ENCODE assay signal across 18 cellular contexts in genomic region chr12:53735-54095, GRCh38. TPM values are rescaled to one million over a fixed set of nuclear protein-coding genes. Genes with fewer than 3 reads are reported as not detected.
DNase-seq lines count a peak whose midpoint lies in the region; ATAC-seq and TF ChIP-seq lines count a peak whose summit lies in the region.
"Had no signal": no experiment of that assay in that cellular context is flagged by ENCODE, and none has a peak within 500 bp of the region (broad histone marks: within the 10 kb centered on the region; RNA-seq: fewer than 3 reads in every experiment).

No MANE protein-coding gene starts in this region.

- intact Hi-C loops in activated T-helper 2 cell treated with anti-CD3 and anti-CD28 coated beads, Interferon-gamma antibody, Interleukin-2, Interleukin-4, amounts not matched to agents 10 μg/mL and 5 μg/mL and 100 μg/mL, durations not matched to agents 14 hours and 24 hours and 36 hours (cut with micrococcal nuclease), result no loop called here

- WGBS in H9 (ENCODE audit: extremely low coverage, insufficient read length, low lambda C conversion rate), result no CpG with 5 or more reads among the region's 2 CpGs

- no peak overlapping the region for H3K4me3 Mint-ChIP-seq in H9
- no peak overlapping the region for H3K4me3 Mint-ChIP-seq in stimulated activated naive B cell treated with anti-CD40 and anti-IgM and Interleukin-4, amounts not matched to agents 10 μg/mL and 1 μg/mL and 100 μg/mL, for 72 hours
- no peak overlapping the region for H3K4me3 Mint-ChIP-seq in activated T-helper 2 cell treated with anti-CD3 and anti-CD28 coated beads, Interferon-gamma antibody, Interleukin-2, Interleukin-4, amounts not matched to agents 10 μg/mL and 5 μg/mL and 100 μg/mL, durations not matched to agents 14 hours and 24 hours and 36 hours (ENCODE audit: low read depth)
- H3K4me3 Mint-ChIP-seq: B cell had no signal

- H3K9me3 ChIP-seq in H9 (ENCODE audit: control insufficient read depth, low read depth, low read length), result no peaks in the 10 kb centered on the region

- peaks cover 33% of the 10 kb centered on the region for H3K27me3 Mint-ChIP-seq in H9 (ENCODE audit: low read depth)
- peaks cover 68 to 78% of the 10 kb centered on the region in 2 donors for H3K27me3 Mint-ChIP-seq in stimulated activated naive B cell treated with anti-CD40 and anti-IgM and Interleukin-4, amounts not matched to agents 10 μg/mL and 1 μg/mL and 100 μg/mL, for 72 hours
- H3K27me3 Mint-ChIP-seq in activated T-helper 2 cell treated with anti-CD3 and anti-CD28 coated beads, Interferon-gamma antibody, Interleukin-2, Interleukin-4, amounts not matched to agents 10 μg/mL and 5 μg/mL and 100 μg/mL, durations not matched to agents 14 hours and 24 hours and 36 hours (ENCODE audit: low read depth), result peaks cover 9% of the 10 kb centered on the region

- H4K20me1 ChIP-seq in H9 (ENCODE audit: control insufficient read depth, insufficient read depth, insufficient read length), result peaks cover 3% of the 10 kb centered on the region

- H3K18ac ChIP-seq in H9 (ENCODE audit: insufficient read length, low read depth, low read length), result no peak overlapping the region

- H3K9me3 Mint-ChIP-seq in H9, result peaks cover 0 to 25% of the 10 kb centered on the region in 2 experiments; a peak in 3 of 5 replicates
- H3K9me3 Mint-ChIP-seq in stimulated activated naive B cell treated with anti-CD40 and anti-IgM and Interleukin-4, amounts not matched to agents 10 μg/mL and 1 μg/mL and 100 μg/mL, for 72 hours, result peaks cover 12 to 13% of the 10 kb centered on the region in 2 donors
- H3K9me3 Mint-ChIP-seq in activated T-helper 2 cell treated with anti-CD3 and anti-CD28 coated beads, Interferon-gamma antibody, Interleukin-2, Interleukin-4, amounts not matched to agents 10 μg/mL and 5 μg/mL and 100 μg/mL, durations not matched to agents 14 hours and 24 hours and 36 hours, result no peaks in the 10 kb centered on the region

- H2BK15ac ChIP-seq in H9 (ENCODE audit: low read depth, low read length), result no peak overlapping the region

- no peaks in the 10 kb centered on the region; the same call in 1 of the 2 replicates for H3K4me1 ChIP-seq in H9 (ENCODE audit: insufficient read depth, low read length)

- H3K4ac ChIP-seq in H9 (ENCODE audit: low read depth, low read length), result no peak overlapping the region

- no peak overlapping the region for H2BK20ac ChIP-seq in H9 (ENCODE audit: low read depth, low read length, poor library complexity, severe bottlenecking)

- H3K9ac ChIP-seq in H9 (ENCODE audit: extremely low read depth, insufficient read length, low read length), result no peak overlapping the region
- H3K9ac ChIP-seq: KMS-11 had no signal

- peaks cover 22 to 25% of the 10 kb centered on the region in 2 experiments for H3K4me1 Mint-ChIP-seq in H9
- no peaks in the 10 kb centered on the region for H3K4me1 Mint-ChIP-seq in stimulated activated naive B cell treated with anti-CD40 and anti-IgM and Interleukin-4, amounts not matched to agents 10 μg/mL and 1 μg/mL and 100 μg/mL, for 72 hours
- no peaks in the 10 kb centered on the region for H3K4me1 Mint-ChIP-seq in activated T-helper 2 cell treated with anti-CD3 and anti-CD28 coated beads, Interferon-gamma antibody, Interleukin-2, Interleukin-4, amounts not matched to agents 10 μg/mL and 5 μg/mL and 100 μg/mL, durations not matched to agents 14 hours and 24 hours and 36 hours (ENCODE audit: low read depth)
- H3K4me1 Mint-ChIP-seq: B cell had no signal

- H3K27ac Mint-ChIP-seq in H9, result peak overlapping the region in 1 of 3 experiments; percentile 2; a peak in 1 of 7 replicates
- H3K27ac Mint-ChIP-seq in stimulated activated naive B cell treated with anti-CD40 and anti-IgM and Interleukin-4, amounts not matched to agents 10 μg/mL and 1 μg/mL and 100 μg/mL, for 72 hours, result no peak overlapping the region
- H3K27ac Mint-ChIP-seq in activated T-helper 2 cell treated with anti-CD3 and anti-CD28 coated beads, Interferon-gamma antibody, Interleukin-2, Interleukin-4, amounts not matched to agents 10 μg/mL and 5 μg/mL and 100 μg/mL, durations not matched to agents 14 hours and 24 hours and 36 hours, result no peak overlapping the region
- H3K27ac Mint-ChIP-seq: B cell had no signal

- no peak overlapping the region for H2AFZ ChIP-seq in H9 (ENCODE audit: low read length)

- no peak overlapping the region for H3K56ac ChIP-seq in H9 (ENCODE audit: insufficient read length, low read depth, low read length)

- H3K36me3 Mint-ChIP-seq in H9 (ENCODE audit: insufficient read depth in 1 of 3, low read depth in 3 of 3), result no peaks in the 10 kb centered on the region
- peaks cover 0 to 6% of the 10 kb centered on the region in 2 donors for H3K36me3 Mint-ChIP-seq in stimulated activated naive B cell treated with anti-CD40 and anti-IgM and Interleukin-4, amounts not matched to agents 10 μg/mL and 1 μg/mL and 100 μg/mL, for 72 hours
- no peaks in the 10 kb centered on the region for H3K36me3 Mint-ChIP-seq in activated T-helper 2 cell treated with anti-CD3 and anti-CD28 coated beads, Interferon-gamma antibody, Interleukin-2, Interleukin-4, amounts not matched to agents 10 μg/mL and 5 μg/mL and 100 μg/mL, durations not matched to agents 14 hours and 24 hours and 36 hours (ENCODE audit: low read depth)

- H4K91ac ChIP-seq in H9 (ENCODE audit: insufficient read length, low read depth, low read length), result no peak overlapping the region

- H4K5ac ChIP-seq in H9 (ENCODE audit: insufficient read length, low read depth, low read length), result no peak overlapping the region

- no peak overlapping the region for H2BK5ac ChIP-seq in H9 (ENCODE audit: insufficient read length, low read length)

- H3K23me2 ChIP-seq in H9 (ENCODE audit: insufficient read length, low read depth, low read length, poor library complexity, severe bottlenecking), result peaks cover 3% of the 10 kb centered on the region

- H3K14ac ChIP-seq in H9 (ENCODE audit: insufficient read depth, low read length), result no peak overlapping the region

- no peaks in the 10 kb centered on the region for H3K79me1 ChIP-seq in H9 (ENCODE audit: insufficient read depth, low read depth, low read length, poor library complexity, severe bottlenecking)

- no peak overlapping the region for H3K23ac ChIP-seq in H9 (ENCODE audit: insufficient read length, low read depth, low read length)

- no peak overlapping the region for H3T11ph ChIP-seq in H9 (ENCODE audit: low read length)

- H3K79me2 ChIP-seq in H9 (ENCODE audit: insufficient read depth, low read length), result no peaks in the 10 kb centered on the region

- peaks cover 5% of the 10 kb centered on the region; the same call in 1 of the 2 replicates for H3K27me3 ChIP-seq in H9 (ENCODE audit: insufficient read depth, low read length)

- no peak overlapping the region for H2AK5ac ChIP-seq in H9 (ENCODE audit: insufficient read length, low read length)

- no peak overlapping the region for H3K27ac ChIP-seq in H9 (ENCODE audit: insufficient read length, low read depth, low read length)
- H3K27ac ChIP-seq: KMS-11 had no signal

- no peak overlapping the region for H2BK120ac ChIP-seq in H9 (ENCODE audit: low read depth, low read length, poor library complexity, severe bottlenecking)

- DNase-seq in H9 (peak; percentile 35), ecto neural progenitor cell (ENCODE audit: low spot score) (peak; percentile 53), mesenteric fat pad (ENCODE audit: low spot score) (peak; percentile 90)
- no peak for DNase-seq in stimulated activated CD8-positive, alpha-beta memory T cell treated with anti-CD3 and anti-CD28 coated beads, Interleukin-4, amount 100 ng/mL, for 48 hours
- DNase-seq in stimulated activated naive B cell treated with anti-CD40 and anti-IgM and Interleukin-4, amounts not matched to agents 10 μg/mL and 1 μg/mL and 100 μg/mL, for 72 hours, result no peak
- no peak for DNase-seq in activated T-helper 2 cell treated with anti-CD3 and anti-CD28 coated beads, Interferon-gamma antibody, Interleukin-2, Interleukin-4, amounts not matched to agents 10 μg/mL and 5 μg/mL and 100 μg/mL, durations not matched to agents 14 hours and 24 hours and 36 hours (ENCODE audit: low spot score)
- DNase-seq: ACHN, MV-4-11, NCI-H1417, NCI-H187, NCI-H345, NCI-H524 treated with DMSO at 0.1 percent for 48 hours, RPMI8226, SIG-M5 had no signal

- H2BK12ac ChIP-seq in H9 (ENCODE audit: insufficient read length, low read depth, low read length), result no peak overlapping the region

- H4K8ac ChIP-seq in H9 (replicated peaks; ENCODE audit: insufficient read length, low read depth, low read length), result no peak overlapping the region

- no peak overlapping the region for H3K4me2 ChIP-seq in H9 (ENCODE audit: insufficient read depth, insufficient read length, low read length)
- H3K4me2 ChIP-seq: KMS-11 had no signal

- no peak for ATAC-seq in stimulated activated naive B cell treated with anti-CD40 and anti-IgM and Interleukin-4, amounts not matched to agents 10 μg/mL and 1 μg/mL and 100 μg/mL, for 72 hours (replicated peaks)
- ATAC-seq in GM21515 (IDR thresholded peaks at IDR 0.05; ENCODE audit: unreplicated experiment), result no peak
- ATAC-seq: PC-3 had no signal

- TF ChIP-seq CTCF in H9 (conservative IDR thresholded peaks at IDR 0.05), result no peak

RNA-seq across cellular contexts. Expression of gene IQSEC3, which starts 12.9 kb away (rescaled TPM):
- total RNA-seq in H9 (2021) (0.50 and 0.55 TPM in 2 replicates), mesenteric fat pad (8.1 TPM)
- 0.25 and 0.44 TPM in 2 replicates for total RNA-seq in activated T-helper 2 cell treated with anti-CD3 and anti-CD28 coated beads, Interferon-gamma antibody, Interleukin-2, Interleukin-4, amounts not matched to agents 10 μg/mL and 5 μg/mL and 100 μg/mL, durations not matched to agents 14 hours and 24 hours and 36 hours

Comparison
In these comparisons a context has a peak if more than half of its experiments do, and no peak if none do; other contexts are left out.
1. DNase-seq: peak in H9 (single experiment), ecto neural progenitor cell (single experiment) and mesenteric fat pad (single experiment); none in stimulated activated CD8-positive, alpha-beta memory T cell treated with anti-CD3 and anti-CD28 coated beads, Interleukin-4, amount 100 ng/mL, for 48 hours (single experiment), stimulated activated naive B cell treated with anti-CD40 and anti-IgM and Interleukin-4, amounts not matched to agents 10 μg/mL and 1 μg/mL and 100 μg/mL, for 72 hours (single experiment) and activated T-helper 2 cell treated with anti-CD3 and anti-CD28 coated beads, Interferon-gamma antibody, Interleukin-2, Interleukin-4, amounts not matched to agents 10 μg/mL and 5 μg/mL and 100 μg/mL, durations not matched to agents 14 hours and 24 hours and 36 hours (single experiment).